In genomic region chr6:115001726-115002436, GRCh38 we compare ENCODE assay signal across 1 cellular context.
TF ChIP-seq lines count a peak whose summit lies in the region.

No MANE protein-coding gene starts in this region.

TF ChIP-seq in GM12878, 131 proteins besides CTCF, POLR2A, EP300 and RAD21 (continued from another document):
- peak; percentile 80 for TF ChIP-seq PKNOX1 (IDR thresholded peaks at IDR 0.05)
TF ChIP-seq in GM12878: peak in this region for 3.
